8 cellular contexts compared by ENCODE assay signal in the genomic region with DNA sequence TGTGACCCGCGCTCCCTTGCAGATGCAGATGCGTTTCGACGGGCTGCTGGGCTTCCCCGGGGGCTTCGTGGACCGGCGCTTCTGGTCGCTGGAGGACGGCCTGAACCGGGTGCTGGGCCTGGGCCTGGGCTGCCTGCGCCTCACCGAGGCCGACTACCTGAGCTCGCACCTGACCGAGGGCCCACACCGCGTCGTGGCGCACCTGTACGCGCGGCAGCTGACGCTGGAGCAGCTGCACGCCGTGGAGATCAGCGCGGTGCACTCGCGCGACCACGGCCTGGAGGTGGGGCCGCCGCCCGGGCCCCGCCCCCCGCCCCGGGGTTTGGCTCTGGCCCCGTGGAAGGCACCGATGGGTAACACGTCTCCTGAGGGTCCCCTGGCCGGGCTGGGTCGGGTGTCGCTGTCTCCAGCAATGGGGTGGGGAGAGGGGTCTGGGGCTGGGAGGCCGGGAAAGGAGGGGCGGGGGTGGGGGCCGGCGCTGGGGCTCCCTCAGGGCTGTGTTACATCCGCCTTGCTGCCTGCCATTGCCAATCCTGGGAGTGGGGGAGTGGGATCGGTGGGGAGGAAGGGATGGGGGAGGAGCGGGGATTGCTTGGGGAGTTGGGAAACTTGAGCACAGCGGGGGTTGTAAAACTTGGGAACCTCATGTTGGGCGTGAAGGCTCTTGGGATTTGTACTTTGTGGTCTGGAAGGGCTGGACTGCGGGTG. TPM values are rescaled to one million over a fixed set of nuclear protein-coding genes. Genes with fewer than 3 reads are reported as not detected.
DNase-seq lines count a peak whose midpoint lies in the region; ATAC-seq and TF ChIP-seq lines count a peak whose summit lies in the region.

No MANE protein-coding gene starts in this region.

- no peaks in the 10 kb centered on the region for H3K9me2 ChIP-seq in hepatocyte (replicated peaks; ENCODE audit: insufficient read depth)

- H3K27me3 ChIP-seq in RWPE2 (ENCODE audit: insufficient read depth, poor library complexity, severe bottlenecking), result no peaks in the 10 kb centered on the region
- no peaks in the 10 kb centered on the region for H3K27me3 ChIP-seq in hepatocyte
- no peaks in the 10 kb centered on the region for H3K27me3 ChIP-seq in skeletal muscle satellite cell (ENCODE audit: control insufficient read depth, insufficient read depth, low read length)

- peak overlapping the region; percentile 88 for H3K9ac ChIP-seq in skeletal muscle satellite cell (ENCODE audit: low read depth, low read length)

- POLR2A ChIA-PET in HEK293T (lab: Yijun Ruan, JAX), result interaction anchor here (1.4 to 2.9 kb wide), 3 partner anchors 11 to 75 kb away, joined by 4 to 12 read pairs (median 5); a partner anchor contains a TSS

- peak overlapping the region; percentile 68 for H3K4me3 ChIP-seq in RWPE2 (ENCODE audit: severe bottlenecking)
- H3K4me3 ChIP-seq in hepatocyte, result peak overlapping the region; percentile 90
- peak overlapping the region; percentile 95 for H3K4me3 ChIP-seq in skeletal muscle satellite cell (ENCODE audit: low read length)

- H3K36me3 ChIP-seq in RWPE2 (ENCODE audit: low read depth) (peaks cover 10% of the 10 kb centered on the region; the same call in 1 of the 2 replicates), hepatocyte (replicated peaks; ENCODE audit: insufficient read depth, low read depth) (no peaks in the 10 kb centered on the region), skeletal muscle satellite cell (ENCODE audit: insufficient read depth, low read length) (peaks cover 38% of the 10 kb centered on the region)

- ATAC-seq in RWPE2 (ENCODE audit: low read depth), result peak; percentile 7; the same call in 2 of the 3 replicates
- ATAC-seq in HG03025 (IDR thresholded peaks at IDR 0.05; ENCODE audit: low FRiP score, unreplicated experiment), result no peak

- no peaks in the 10 kb centered on the region for H4K20me1 ChIP-seq in hepatocyte (ENCODE audit: insufficient read depth, poor library complexity, severe bottlenecking)

- H3K27ac ChIP-seq in RWPE2 (ENCODE audit: poor library complexity, severe bottlenecking), result peak overlapping the region; percentile 40
- H3K27ac ChIP-seq in hepatocyte, result peak overlapping the region; percentile 91

- TF ChIP-seq CTCF in RWPE2 (IDR thresholded peaks at IDR 0.05; ENCODE audit: poor library complexity, severe bottlenecking) (no peak), hepatocyte (IDR thresholded peaks at IDR 0.05; ENCODE audit: poor library complexity) (no peak)

- H3K79me2 ChIP-seq in hepatocyte, result peaks cover 17% of the 10 kb centered on the region

- DNase-seq in D341Med (ENCODE audit: low spot score) (peak; percentile 78), HEK293T (ENCODE audit: extremely low spot score) (peak; percentile 46), RWPE2 (ENCODE audit: low spot score) (peak; percentile 61), astrocyte of the hippocampus (ENCODE audit: low read depth, low spot score) (peak; percentile 65), hepatocyte (ENCODE audit: low spot score) (peak; percentile 76), NCI-H2196 treated with DMSO at 0.1 percent for 48 hours (lab: John Stamatoyannopoulos, UW; ENCODE audit: unreplicated experiment) (no peak)

- H3K4me2 ChIP-seq in hepatocyte (peak overlapping the region; percentile 91), skeletal muscle satellite cell (ENCODE audit: low read length) (peak overlapping the region; percentile 90)

- CTCF ChIA-PET in HEK293T (lab: Yijun Ruan, JAX), result interaction anchor here (1.2 kb wide), 1 partner anchor 262 kb away, joined by 3 read pairs; no protein-coding TSS in a partner anchor

- H2AFZ ChIP-seq in hepatocyte, result peak overlapping the region; percentile 30

- 0% methylated on average over 31 of the region's 55 CpGs for WGBS in hepatocyte (ENCODE audit: low lambda C conversion rate, missing lambda C conversion rate)

- H3K9me3 ChIP-seq in RWPE2 (ENCODE audit: severe bottlenecking), result no peaks in the 10 kb centered on the region
- no peaks in the 10 kb centered on the region for H3K9me3 ChIP-seq in hepatocyte (ENCODE audit: low read depth)
- H3K9me3 ChIP-seq in skeletal muscle satellite cell (replicated peaks; ENCODE audit: low read length), result no peaks in the 10 kb centered on the region

- H3K4me1 ChIP-seq in RWPE2 (ENCODE audit: insufficient read depth, poor library complexity, severe bottlenecking) (no peaks in the 10 kb centered on the region), hepatocyte (ENCODE audit: insufficient read depth) (peaks cover 19% of the 10 kb centered on the region), skeletal muscle satellite cell (ENCODE audit: control insufficient read depth, insufficient read depth, low read length) (peaks cover 25% of the 10 kb centered on the region)

TF ChIP-seq in HEK293T, 16 proteins besides CTCF, POLR2A, EP300 and RAD21:
- TF ChIP-seq SUZ12 (IDR thresholded peaks at IDR 0.05), result no peak
- no peak for TF ChIP-seq ELF4 (IDR thresholded peaks at IDR 0.05)
- peak; percentile 34; the same call in 1 of the 2 replicates for TF ChIP-seq LEF1 (IDR thresholded peaks at IDR 0.05; ENCODE audit: borderline replicate concordance)
- TF ChIP-seq CTBP1 (IDR thresholded peaks at IDR 0.05; ENCODE audit: borderline replicate concordance), result no peak
TF ChIP-seq in HEK293T: peak in this region for 1.

RNA-seq across cellular contexts. Expression of a gene that starts 0.7 kb away (rescaled TPM):
- total RNA-seq in hepatocyte, result 40.4 and 54.8 TPM in 2 replicates
- polyA plus RNA-seq in hepatocyte, result 78.8 and 80.5 TPM in 2 replicates
- total RNA-seq in skeletal muscle satellite cell (2012; rRNA removed), result 24.8 and 33.2 TPM in 2 replicates

RNA-seq across cellular contexts. Expression of a gene that starts 40.0 kb away (rescaled TPM):
- 17.4 and 18.5 TPM in 2 replicates for total RNA-seq in hepatocyte
- 11.7 and 14.8 TPM in 2 replicates for polyA plus RNA-seq in hepatocyte
- 14.0 and 20.3 TPM in 2 replicates for total RNA-seq in skeletal muscle satellite cell (2012; rRNA removed)

RNA-seq across cellular contexts. Expression of a gene that starts 40.2 kb away (rescaled TPM):
- 0.23 and 0.64 TPM in 2 replicates for total RNA-seq in hepatocyte
- 1.6 and 3.3 TPM in 2 replicates for polyA plus RNA-seq in hepatocyte
- 0.44 and 0.51 TPM in 2 replicates for total RNA-seq in skeletal muscle satellite cell (2012; rRNA removed)
